In genomic region chr3:9503283-9503682, GRCh38 we compare ENCODE assay signal across 1 cellular context.
TF ChIP-seq lines count a peak whose summit lies in the region.

No MANE protein-coding gene starts in this region.

TF ChIP-seq in HepG2, 621 proteins besides CTCF, POLR2A, EP300 and RAD21 (continued from another document and continues in another):
- TF ChIP-seq FUBP1 (CRISPR knock-in tag; IDR thresholded peaks at IDR 0.05; ENCODE audit: borderline replicate concordance) (no peak), MED8 (CRISPR knock-in tag; IDR thresholded peaks at IDR 0.05; ENCODE audit: insufficient replicate concordance) (no peak), GFI1 (CRISPR knock-in tag; IDR thresholded peaks at IDR 0.05; ENCODE audit: borderline replicate concordance) (no peak), ZBTB14 (CRISPR knock-in tag; IDR thresholded peaks at IDR 0.05) (no peak), PRMT3 (CRISPR knock-in tag; IDR thresholded peaks at IDR 0.05; ENCODE audit: borderline replicate concordance, low read depth) (no peak), NBN (conservative IDR thresholded peaks at IDR 0.05) (no peak), ELF1 (CRISPR knock-in tag; IDR thresholded peaks at IDR 0.05) (no peak), ZNF3 (CRISPR knock-in tag; IDR thresholded peaks at IDR 0.05) (0 out of 2 replicates have a peak, but pooled peaks have one; percentile 32), SMAD9 (CRISPR knock-in tag; IDR thresholded peaks at IDR 0.05) (0 out of 2 replicates have a peak, but pooled peaks have one; percentile 55), XRCC5 (optimal IDR thresholded peaks at IDR 0.05; ENCODE audit: low read length) (peak; percentile 71), ZNF468 (CRISPR knock-in tag; IDR thresholded peaks at IDR 0.05) (no peak), CHD4 (IDR thresholded peaks at IDR 0.05; ENCODE audit: borderline replicate concordance, low read length) (no peak), HOMEZ (CRISPR knock-in tag; IDR thresholded peaks at IDR 0.05; ENCODE audit: low read depth) (no peak), NFE2L2 (IDR thresholded peaks at IDR 0.05; ENCODE audit: low read length) (no peak), ZNF891 (CRISPR knock-in tag; IDR thresholded peaks at IDR 0.05) (no peak), RXRB (CRISPR knock-in tag; IDR thresholded peaks at IDR 0.05; ENCODE audit: borderline replicate concordance) (no peak), SMC3 (IDR thresholded peaks at IDR 0.05; ENCODE audit: low read length) (peak; percentile 80), PRDM10 (CRISPR knock-in tag; IDR thresholded peaks at IDR 0.05; ENCODE audit: low read depth) (0 out of 2 replicates have a peak, but pooled peaks have one; percentile 33), HINFP (CRISPR knock-in tag; IDR thresholded peaks at IDR 0.05; ENCODE audit: low read depth) (no peak), ZNF747 (CRISPR knock-in tag; IDR thresholded peaks at IDR 0.05; ENCODE audit: borderline replicate concordance) (no peak), FOXO4 (CRISPR knock-in tag; conservative IDR thresholded peaks at IDR 0.05) (0 out of 2 replicates have a peak, but pooled peaks have one; percentile 65), ZNF614 (CRISPR knock-in tag; IDR thresholded peaks at IDR 0.05; ENCODE audit: borderline replicate concordance) (no peak), SOX13 (IDR thresholded peaks at IDR 0.05) (no peak), SOX13 (CRISPR knock-in tag; conservative IDR thresholded peaks at IDR 0.05 in 1 of 2, IDR thresholded peaks at IDR 0.05 in 1 of 2) (no peak), CCAR2 (optimal IDR thresholded peaks at IDR 0.05; ENCODE audit: low read depth, low read length) (no peak), GABPB1 (CRISPR knock-in tag; IDR thresholded peaks at IDR 0.05) (no peak), ATF4 (CRISPR knock-in tag; IDR thresholded peaks at IDR 0.05) (no peak), USF2 (IDR thresholded peaks at IDR 0.05; ENCODE audit: low read depth, low read length) (no peak), USF2 (CRISPR knock-in tag; IDR thresholded peaks at IDR 0.05; ENCODE audit: borderline replicate concordance) (no peak), ZFP91 (CRISPR knock-in tag; IDR thresholded peaks at IDR 0.05; ENCODE audit: borderline replicate concordance) (no peak), ZMAT3 (CRISPR knock-in tag; conservative IDR thresholded peaks at IDR 0.05) (no peak), POLR2G (IDR thresholded peaks at IDR 0.05; ENCODE audit: low read depth, low read length) (no peak), ZNF576 (CRISPR knock-in tag; IDR thresholded peaks at IDR 0.05) (no peak), ZNF460 (CRISPR knock-in tag; IDR thresholded peaks at IDR 0.05; ENCODE audit: borderline replicate concordance) (no peak), MTERF4 (CRISPR knock-in tag; IDR thresholded peaks at IDR 0.05) (0 out of 2 replicates have a peak, but pooled peaks have one; percentile 31), ZNF577 (CRISPR knock-in tag; IDR thresholded peaks at IDR 0.05; ENCODE audit: borderline replicate concordance, low read depth) (no peak), MTA3 (CRISPR knock-in tag; IDR thresholded peaks at IDR 0.05) (no peak), DR1 (CRISPR knock-in tag; IDR thresholded peaks at IDR 0.05) (no peak), RCOR2 (CRISPR knock-in tag; IDR thresholded peaks at IDR 0.05) (no peak), IRF9 (CRISPR knock-in tag; IDR thresholded peaks at IDR 0.05; ENCODE audit: borderline replicate concordance) (no peak), NCOA5 (CRISPR knock-in tag; IDR thresholded peaks at IDR 0.05) (no peak), ZNF580 (CRISPR knock-in tag; IDR thresholded peaks at IDR 0.05; ENCODE audit: borderline replicate concordance, low read depth) (no peak), CEBPB (IDR thresholded peaks at IDR 0.05; ENCODE audit: borderline replicate concordance, low read depth, low read length) (no peak), PPARG (CRISPR knock-in tag; conservative IDR thresholded peaks at IDR 0.05) (no peak)
